Comparison of ENCODE assay signal across 1 cellular context in genomic region chr2:86397989-86398388, GRCh38.
A peak's percentile ranks its signal among the peaks of the same experiment; 100 is the strongest.
TF ChIP-seq lines count a peak whose summit lies in the region.

No MANE protein-coding gene starts in this region.

TF ChIP-seq in K562, 482 proteins besides CTCF, POLR2A, EP300 and RAD21 (continued from another document):
- TF ChIP-seq TFE3 (CRISPR knock-in tag; IDR thresholded peaks at IDR 0.05) (no peak), SMAD4 (CRISPR knock-in tag; conservative IDR thresholded peaks at IDR 0.05) (0 out of 2 replicates have a peak, but pooled peaks have one; percentile 26), ADNP (tag; IDR thresholded peaks at IDR 0.05) (no peak), CXXC5 (CRISPR knock-in tag; IDR thresholded peaks at IDR 0.05) (0 out of 2 replicates have a peak, but pooled peaks have one; percentile 8), CBFA2T3 (IDR thresholded peaks at IDR 0.05) (peak; percentile 65), RREB1 (CRISPR knock-in tag; IDR thresholded peaks at IDR 0.05) (no peak), ZNF76 (CRISPR knock-in tag; IDR thresholded peaks at IDR 0.05; ENCODE audit: borderline replicate concordance) (no peak), TEAD4 (IDR thresholded peaks at IDR 0.05; ENCODE audit: low read length) (peak; percentile 57; the same call in 1 of the 2 replicates), TEAD4 (CRISPR knock-in tag; IDR thresholded peaks at IDR 0.05; ENCODE audit: borderline replicate concordance) (no peak), ATF7 (IDR thresholded peaks at IDR 0.05) (peak; percentile 34; the same call in 1 of the 2 replicates), ARID1B (IDR thresholded peaks at IDR 0.05) (peak; percentile 71), MBD2 (IDR thresholded peaks at IDR 0.05; ENCODE audit: borderline replicate concordance, low read depth) (no peak), HDAC8 (tag; IDR thresholded peaks at IDR 0.05) (no peak), CBX5 (IDR thresholded peaks at IDR 0.05; ENCODE audit: borderline replicate concordance, low read depth) (no peak)
